ENCODE assay signal across 26 cellular contexts in the genomic region with DNA sequence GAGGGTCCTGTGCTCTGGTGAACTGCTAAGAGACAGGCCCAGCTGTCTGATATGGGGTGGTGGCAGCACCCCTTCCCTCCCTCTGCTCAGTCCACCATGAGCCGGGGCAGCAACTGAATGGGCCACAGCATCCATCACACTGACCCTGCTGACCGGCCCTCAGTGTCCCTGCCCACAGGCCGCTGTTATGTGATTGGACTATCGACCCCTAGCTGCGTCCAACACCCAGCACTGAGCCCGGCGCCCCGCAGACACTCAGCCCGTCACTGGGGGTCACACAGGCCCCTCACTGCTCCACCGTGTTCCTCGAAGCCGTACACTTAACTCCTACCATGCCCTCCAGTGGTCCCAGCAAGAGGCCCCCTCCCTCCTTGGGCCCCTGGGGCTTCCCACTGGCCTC.
"Had no signal": no experiment of that assay in that cellular context is flagged by ENCODE, and none has a peak within 500 bp of the region (broad histone marks: within the 10 kb centered on the region; RNA-seq: fewer than 3 reads in every experiment).

No MANE protein-coding gene starts in this region.

- H3K27ac Mint-ChIP-seq: endodermal cell; memory B cell; mesothelial cell of epicardium; naive B cell; nephron progenitor cell; stimulated activated naive B cell treated with anti-CD40 and anti-IgM and Interleukin-4, amounts not matched to agents 10 μg/mL and 1 μg/mL and 100 μg/mL, for 72 hours; stimulated activated naive CD8-positive, alpha-beta T cell treated with anti-CD3 and anti-CD28 coated beads, Interleukin-15, Interleukin-2, amounts not matched to agents 100 ng/mL and 50 ng/mL, for 24 hours had no signal

- H3K4me1 Mint-ChIP-seq: naive B cell; stimulated activated naive B cell treated with anti-CD40 and anti-IgM and Interleukin-4, amounts not matched to agents 10 μg/mL and 1 μg/mL and 100 μg/mL, for 72 hours had no signal

- H3K27me3 ChIP-seq: ovary, tibial nerve had no signal

- H3K4me3 ChIP-seq: dorsolateral prefrontal cortex, gastrocnemius medialis, lung, mucosa of descending colon, ovary, psoas muscle, skin epidermis, spleen, thoracic aorta, tibial nerve, upper lobe of left lung had no signal

- H3K36me3 Mint-ChIP-seq: memory B cell; mesothelial cell of epicardium; naive B cell; stimulated activated naive B cell treated with anti-CD40 and anti-IgM and Interleukin-4, amounts not matched to agents 10 μg/mL and 1 μg/mL and 100 μg/mL, for 72 hours had no signal

- H3K36me3 ChIP-seq: gastrocnemius medialis, ovary, spleen, thoracic aorta, tibial nerve, upper lobe of left lung had no signal

- H3K27ac ChIP-seq: dorsolateral prefrontal cortex, epithelial cell of prostate, gastrocnemius medialis, ovary, psoas muscle, skin epidermis, spleen, thoracic aorta, upper lobe of left lung had no signal

- H3K9me3 Mint-ChIP-seq: endodermal cell; memory B cell; mesothelial cell of epicardium; nephron progenitor cell; stimulated activated naive CD8-positive, alpha-beta T cell treated with anti-CD3 and anti-CD28 coated beads, Interleukin-15, Interleukin-2, amounts not matched to agents 100 ng/mL and 50 ng/mL, for 24 hours had no signal

- DNase-seq: dorsolateral prefrontal cortex; effector CD4-positive, alpha-beta T cell; endodermal cell; foreskin fibroblast; gastrocnemius medialis; head of caudate nucleus; kidney; mucosa of descending colon; naive B cell; nephron progenitor cell; occipital lobe; ovary; posterior cingulate gyrus; psoas muscle; spleen; stimulated activated CD4-positive, alpha-beta T cell treated with anti-CD3 and anti-CD28 coated beads, Interleukin-4, amount 100 ng/mL, for 4 hours; stimulated activated naive B cell treated with anti-CD40 and anti-IgM and Interleukin-4, amounts not matched to agents 10 μg/mL and 1 μg/mL and 100 μg/mL, for 72 hours had no signal

- H3K9me3 ChIP-seq: gastrocnemius medialis, mucosa of descending colon, ovary, psoas muscle, spleen, thoracic aorta, tibial nerve, upper lobe of left lung had no signal

- H3K4me3 Mint-ChIP-seq: endodermal cell; memory B cell; mesothelial cell of epicardium; naive B cell; nephron progenitor cell; stimulated activated naive B cell treated with anti-CD40 and anti-IgM and Interleukin-4, amounts not matched to agents 10 μg/mL and 1 μg/mL and 100 μg/mL, for 72 hours; stimulated activated naive CD8-positive, alpha-beta T cell treated with anti-CD3 and anti-CD28 coated beads, Interleukin-15, Interleukin-2, amounts not matched to agents 100 ng/mL and 50 ng/mL, for 24 hours had no signal

- H3K4me1 ChIP-seq: gastrocnemius medialis, psoas muscle, upper lobe of left lung had no signal
